Comparison of ENCODE assay signal across 1 cellular context in genomic region chr1:9626201-9626608, GRCh38.
A peak's percentile ranks its signal among the peaks of the same experiment; 100 is the strongest.
TF ChIP-seq lines count a peak whose summit lies in the region.

No MANE protein-coding gene starts in this region.

TF ChIP-seq in GM12878, 131 proteins besides CTCF, POLR2A, EP300 and RAD21 (continues in another document):
- TF ChIP-seq BMI1 (IDR thresholded peaks at IDR 0.05; ENCODE audit: borderline replicate concordance) (0 out of 2 replicates have a peak, but pooled peaks have one; percentile 9), DPF2 (IDR thresholded peaks at IDR 0.05) (peak; percentile 96), GATAD2B (conservative IDR thresholded peaks at IDR 0.05; ENCODE audit: low read depth) (peak; percentile 53; the same call in 1 of the 2 replicates), POU2F2 (IDR thresholded peaks at IDR 0.05; ENCODE audit: borderline replicate concordance, low read depth, low read length) (peak; percentile 76; the same call in 2 of the 3 replicates), SMAD1 (IDR thresholded peaks at IDR 0.05; ENCODE audit: low read depth, partially characterized antibody) (peak; percentile 36), RCOR1 (conservative IDR thresholded peaks at IDR 0.05; ENCODE audit: low read depth, low read length) (no peak), MEF2A (IDR thresholded peaks at IDR 0.05; ENCODE audit: insufficient read depth, low read depth, low read length) (peak; percentile 58; the same call in 1 of the 2 replicates), PML (IDR thresholded peaks at IDR 0.05; ENCODE audit: low read length) (no peak), POLR2AphosphoS5 (IDR thresholded peaks at IDR 0.05; ENCODE audit: low read length) (peak; percentile 69), SMC3 (IDR thresholded peaks at IDR 0.05; ENCODE audit: borderline replicate concordance, low read length) (0 out of 2 replicates have a peak, but pooled peaks have one; percentile 4), KDM1A (IDR thresholded peaks at IDR 0.05; ENCODE audit: borderline replicate concordance) (no peak), ZBTB4 (CRISPR knock-in tag; IDR thresholded peaks at IDR 0.05) (no peak), ETV6 (conservative IDR thresholded peaks at IDR 0.05 in 1 of 2, IDR thresholded peaks at IDR 0.05 in 1 of 2; ENCODE audit: borderline replicate concordance in 1 of 2, low read depth in 1 of 2) (peak in 1 of 2 experiments; percentile 66; a peak in 1 of 4 replicates), MTA2 (IDR thresholded peaks at IDR 0.05; ENCODE audit: low read depth) (peak; percentile 74), EZH2 (IDR thresholded peaks at IDR 0.05; ENCODE audit: borderline replicate concordance, control insufficient read depth, low read depth, low read length) (peak; percentile 67; the same call in 1 of the 2 replicates), ZBTB40 (IDR thresholded peaks at IDR 0.05; ENCODE audit: borderline replicate concordance) (peak; percentile 19; the same call in 1 of the 2 replicates), ZNF592 (IDR thresholded peaks at IDR 0.05) (no peak), MYC (IDR thresholded peaks at IDR 0.05; ENCODE audit: insufficient read depth, insufficient read length, insufficient replicate concordance, low read length, severe bottlenecking) (no peak), JUNB (IDR thresholded peaks at IDR 0.05) (0 out of 2 replicates have a peak, but pooled peaks have one; percentile 17), BHLHE40 (IDR thresholded peaks at IDR 0.05; ENCODE audit: borderline replicate concordance in 1 of 2, low read depth in 2 of 2, low read length in 1 of 2) (0 out of 4 replicates have a peak, but pooled peaks of 1 of the 2 experiments have one; percentile 5), NKRF (conservative IDR thresholded peaks at IDR 0.05) (peak; percentile 22; the same call in 1 of the 2 replicates), SPI1 (IDR thresholded peaks at IDR 0.05; ENCODE audit: borderline replicate concordance, insufficient read depth, low read depth, low read length) (peak; percentile 94), CHD1 (IDR thresholded peaks at IDR 0.05; ENCODE audit: low read depth, low read length) (no peak), BCL3 (IDR thresholded peaks at IDR 0.05; ENCODE audit: borderline replicate concordance, insufficient read depth, low read depth, low read length, poor library complexity, severe bottlenecking) (peak; percentile 56), IRF4 (IDR thresholded peaks at IDR 0.05; ENCODE audit: low read depth, low read length) (peak; percentile 85), BACH1 (IDR thresholded peaks at IDR 0.05; ENCODE audit: borderline replicate concordance) (peak; percentile 45; the same call in 1 of the 2 replicates), MEF2B (IDR thresholded peaks at IDR 0.05; ENCODE audit: partially characterized antibody, poor library complexity, severe bottlenecking) (peak; percentile 43), ZZZ3 (IDR thresholded peaks at IDR 0.05; ENCODE audit: control insufficient read depth, insufficient read length, low read depth) (no peak), PAX8 (IDR thresholded peaks at IDR 0.05) (no peak), ZNF24 (IDR thresholded peaks at IDR 0.05) (no peak), EGR1 (IDR thresholded peaks at IDR 0.05; ENCODE audit: borderline replicate concordance in 1 of 2, low read depth in 2 of 2, low read length in 2 of 2) (no peak), NFYA (IDR thresholded peaks at IDR 0.05; ENCODE audit: borderline replicate concordance, low read depth, low read length) (no peak), EED (IDR thresholded peaks at IDR 0.05; ENCODE audit: low read depth) (peak; percentile 93), IKZF1 (conservative IDR thresholded peaks at IDR 0.05) (peak; percentile 77), ZBED1 (IDR thresholded peaks at IDR 0.05; ENCODE audit: borderline replicate concordance) (peak; percentile 47; the same call in 1 of the 2 replicates), CHD2 (IDR thresholded peaks at IDR 0.05; ENCODE audit: borderline replicate concordance, low read depth, low read length) (peak; percentile 43; the same call in 1 of the 2 replicates), PAX5 (IDR thresholded peaks at IDR 0.05; ENCODE audit: borderline replicate concordance, low read depth, low read length) (peak; percentile 88), SIN3A (IDR thresholded peaks at IDR 0.05; ENCODE audit: low read depth, low read length) (no peak; the same call in 1 of the 2 replicates), KLF5 (IDR thresholded peaks at IDR 0.05; ENCODE audit: partially characterized antibody) (peak; percentile 24), LARP7 (IDR thresholded peaks at IDR 0.05) (peak; percentile 69), IKZF2 (IDR thresholded peaks at IDR 0.05) (peak; percentile 83 to 84), MYB (IDR thresholded peaks at IDR 0.05; ENCODE audit: borderline replicate concordance, low read depth, low read length) (no peak), RELA (IDR thresholded peaks at IDR 0.05; ENCODE audit: borderline replicate concordance, partially characterized antibody) (peak; percentile 99), TBL1XR1 (IDR thresholded peaks at IDR 0.05; ENCODE audit: low read depth, low read length) (peak; percentile 94), FOS (IDR thresholded peaks at IDR 0.05; ENCODE audit: borderline replicate concordance, extremely low read depth, insufficient read length) (no peak), CREM (IDR thresholded peaks at IDR 0.05; ENCODE audit: low read depth) (peak; percentile 73; the same call in 1 of the 2 replicates), SREBF2 (IDR thresholded peaks at IDR 0.05; ENCODE audit: low read length) (no peak), MXI1 (IDR thresholded peaks at IDR 0.05; ENCODE audit: low read depth, low read length) (peak; percentile 27; the same call in 1 of the 2 replicates)
